In genomic region chr12:63668028-63668799, GRCh38 we compare ENCODE assay signal across 8 cellular contexts. TPM values are rescaled to one million over a fixed set of nuclear protein-coding genes. Genes with fewer than 3 reads are reported as not detected.
DNase-seq lines count a peak whose midpoint lies in the region; ATAC-seq and TF ChIP-seq lines count a peak whose summit lies in the region.

Gene DPY19L2, minus strand, starts transcription at chr12:63668493. Its CDS starts 100 bp downstream, at chr12:63668393.

- peak within 1 kb of the TSS; percentile 54 for H3K27ac ChIP-seq in CD8-positive, alpha-beta memory T cell (ENCODE audit: low read depth, low read length)

- H3K36me3 Mint-ChIP-seq in CD8-positive, alpha-beta memory T cell: peaks cover 0 to 9% (median 0%) of the 10 kb centered on the region in 3 donors
- no peaks in the 10 kb centered on the region for H3K36me3 Mint-ChIP-seq in WTC11

- H3K27ac Mint-ChIP-seq in CD8-positive, alpha-beta memory T cell: peak within 1 kb of the TSS; percentile 47 to 91 (median 77)
- peak within 1 kb of the TSS; percentile 19; the same call in 1 of the 2 replicates for H3K27ac Mint-ChIP-seq in WTC11

- peak within 1 kb of the TSS; percentile 71 to 98 (median 89) for H3K4me3 Mint-ChIP-seq in CD8-positive, alpha-beta memory T cell
- peak within 1 kb of the TSS; percentile 74 for H3K4me3 Mint-ChIP-seq in WTC11

- no peaks in the 10 kb centered on the region for H3K27me3 ChIP-seq in CD8-positive, alpha-beta memory T cell (ENCODE audit: insufficient read depth, low read length, poor library complexity, severe bottlenecking)
- H3K27me3 ChIP-seq in kidney epithelial cell (ENCODE audit: control insufficient read depth, insufficient read depth, low read length): no peaks in the 10 kb centered on the region

- CTCF ChIA-PET in CD8-positive, alpha-beta memory T cell (lab: Charles Lee): interaction anchor here (1.4 to 1.7 kb wide), 2 partner anchors 133 to 588 kb away, joined by 4 to 5 read pairs; no protein-coding TSS in a partner anchor
- CTCF ChIA-PET in WTC11 (lab: Charles Lee): no interaction called here

- H3K4me3 ChIP-seq in CD8-positive, alpha-beta memory T cell (ENCODE audit: low read length): peak within 1 kb of the TSS; percentile 41
- peak within 1 kb of the TSS; percentile 69 for H3K4me3 ChIP-seq in choroid plexus epithelial cell (ENCODE audit: low read depth, low read length)
- H3K4me3 ChIP-seq in kidney epithelial cell (ENCODE audit: low read depth, low read length): peak within 1 kb of the TSS; percentile 85

- peak; percentile 66 for ATAC-seq in GM21619 (IDR thresholded peaks at IDR 0.05; ENCODE audit: unreplicated experiment)
- ATAC-seq in WTC11: peak; percentile 79

- peaks cover 24 to 49% (median 28%) of the 10 kb centered on the region in 3 donors for H3K4me1 Mint-ChIP-seq in CD8-positive, alpha-beta memory T cell
- H3K4me1 Mint-ChIP-seq in WTC11: peaks cover 17% of the 10 kb centered on the region

- no peaks in the 10 kb centered on the region for H3K9me3 Mint-ChIP-seq in CD8-positive, alpha-beta memory T cell
- H3K9me3 Mint-ChIP-seq in WTC11: no peaks in the 10 kb centered on the region

- no peaks in the 10 kb centered on the region for H3K36me3 ChIP-seq in CD8-positive, alpha-beta memory T cell (ENCODE audit: insufficient read depth, low read length)
- no peaks in the 10 kb centered on the region for H3K36me3 ChIP-seq in kidney epithelial cell (ENCODE audit: control insufficient read depth, insufficient read depth, low read length)

- no peaks in the 10 kb centered on the region for H3K9me3 ChIP-seq in CD8-positive, alpha-beta memory T cell (ENCODE audit: low read length)

- H3K27me3 Mint-ChIP-seq in CD8-positive, alpha-beta memory T cell: peaks cover 0 to 8% of the 10 kb centered on the region in 2 donors
- H3K27me3 Mint-ChIP-seq in WTC11 (ENCODE audit: low read depth): peaks cover 33% of the 10 kb centered on the region

- TF ChIP-seq CTCF in WTC11 (IDR thresholded peaks at IDR 0.05) (no peak), choroid plexus epithelial cell (conservative IDR thresholded peaks at IDR 0.05; ENCODE audit: low read depth, low read length) (no peak), kidney epithelial cell (IDR thresholded peaks at IDR 0.05; ENCODE audit: insufficient read depth, low read length, poor library complexity, severe bottlenecking) (no peak)

- POLR2A ChIA-PET in CD8-positive, alpha-beta memory T cell (lab: Charles Lee): no interaction called here
- POLR2A ChIA-PET in WTC11 (lab: Charles Lee): no interaction called here

- no peaks in the 10 kb centered on the region for H3K4me1 ChIP-seq in CD8-positive, alpha-beta memory T cell (ENCODE audit: insufficient read depth, low read length)

- peak; percentile 6 to 86 (median 68) for DNase-seq in CD8-positive, alpha-beta memory T cell
- DNase-seq in NCI-H1105 (lab: John Stamatoyannopoulos, UW) (peak; percentile 76), WTC11 (ENCODE audit: low spot score) (peak; percentile 73), choroid plexus epithelial cell (ENCODE audit: low read depth) (peak; percentile 56), kidney epithelial cell (ENCODE audit: low read depth) (peak; percentile 29), dedifferentiated amniotic fluid mesenchymal stem cell (ENCODE audit: extremely low spot score) (no peak)
- DNase-seq in stimulated activated CD4-positive, alpha-beta T cell treated with anti-CD3 and anti-CD28 coated beads, Interleukin-12 subunit alpha, Interleukin-12 subunit beta, amount 100 ng/mL, for 24 hours (ENCODE audit: low read depth in 2 of 2): peak; percentile 26 to 45

TF ChIP-seq in WTC11, 78 proteins besides CTCF, POLR2A, EP300 and RAD21 (continues in another document):
- TF ChIP-seq SP1 (CRISPR knock-in tag; conservative IDR thresholded peaks at IDR 0.05): peak; percentile 42; the same call in 1 of the 2 replicates
- TF ChIP-seq ATF3 (CRISPR knock-in tag; conservative IDR thresholded peaks at IDR 0.05): no peak
- peak; percentile 76; the same call in 1 of the 2 replicates for TF ChIP-seq FOXK1 (CRISPR knock-in tag; IDR thresholded peaks at IDR 0.05)
- 0 out of 2 replicates have a peak, but pooled peaks have one; percentile 25 for TF ChIP-seq FOXP4 (CRISPR knock-in tag; IDR thresholded peaks at IDR 0.05)
- no peak for TF ChIP-seq CREM (CRISPR knock-in tag; IDR thresholded peaks at IDR 0.05)
- no peak for TF ChIP-seq JUN (CRISPR knock-in tag; IDR thresholded peaks at IDR 0.05)
- TF ChIP-seq ZBTB43 (CRISPR knock-in tag; IDR thresholded peaks at IDR 0.05): 0 out of 2 replicates have a peak, but pooled peaks have one; percentile 37
- no peak for TF ChIP-seq FOXJ3 (CRISPR knock-in tag; IDR thresholded peaks at IDR 0.05; ENCODE audit: borderline replicate concordance)
- no peak; the same call in 1 of the 2 replicates for TF ChIP-seq ZNF263 (CRISPR knock-in tag; IDR thresholded peaks at IDR 0.05; ENCODE audit: low read depth)
- peak; percentile 24; the same call in 1 of the 2 replicates for TF ChIP-seq MYBL2 (CRISPR knock-in tag; IDR thresholded peaks at IDR 0.05)
- peak; percentile 77 for TF ChIP-seq USF2 (CRISPR knock-in tag; IDR thresholded peaks at IDR 0.05)
- TF ChIP-seq FOXP1 (CRISPR knock-in tag; IDR thresholded peaks at IDR 0.05; ENCODE audit: borderline replicate concordance): peak; percentile 58; the same call in 1 of the 2 replicates
- TF ChIP-seq CBFB (CRISPR knock-in tag; IDR thresholded peaks at IDR 0.05; ENCODE audit: low read depth): no peak
- no peak; the same call in 1 of the 2 replicates for TF ChIP-seq SMAD3 (CRISPR knock-in tag; IDR thresholded peaks at IDR 0.05; ENCODE audit: borderline replicate concordance)
- TF ChIP-seq NFE2L1 (CRISPR knock-in tag; IDR thresholded peaks at IDR 0.05): peak; percentile 67; the same call in 1 of the 2 replicates
- no peak for TF ChIP-seq ZNF425 (CRISPR knock-in tag; conservative IDR thresholded peaks at IDR 0.05)
- TF ChIP-seq MAX (CRISPR knock-in tag; IDR thresholded peaks at IDR 0.05): peak; percentile 82; the same call in 1 of the 2 replicates
- TF ChIP-seq CREB1 (CRISPR knock-in tag; IDR thresholded peaks at IDR 0.05): no peak
- TF ChIP-seq ZNF232 (CRISPR knock-in tag; IDR thresholded peaks at IDR 0.05): peak; percentile 38; the same call in 1 of the 2 replicates

RNA-seq across cellular contexts. Expression of gene DPY19L2, which starts in this region (rescaled TPM):
- total RNA-seq in CD8-positive, alpha-beta memory T cell: 1 to 10 TPM; 7.7 to 9.5 TPM
- 0.86 TPM for polyA plus RNA-seq in CD8-positive, alpha-beta memory T cell
- 3.1 to 3.4 TPM (median 3.3 TPM) in 3 replicates for total RNA-seq in WTC11 (2021)
- 5.8 and 6.7 TPM in 2 replicates for total RNA-seq in kidney epithelial cell
